ENCODE assay signal across 20 cellular contexts in the genomic region with DNA sequence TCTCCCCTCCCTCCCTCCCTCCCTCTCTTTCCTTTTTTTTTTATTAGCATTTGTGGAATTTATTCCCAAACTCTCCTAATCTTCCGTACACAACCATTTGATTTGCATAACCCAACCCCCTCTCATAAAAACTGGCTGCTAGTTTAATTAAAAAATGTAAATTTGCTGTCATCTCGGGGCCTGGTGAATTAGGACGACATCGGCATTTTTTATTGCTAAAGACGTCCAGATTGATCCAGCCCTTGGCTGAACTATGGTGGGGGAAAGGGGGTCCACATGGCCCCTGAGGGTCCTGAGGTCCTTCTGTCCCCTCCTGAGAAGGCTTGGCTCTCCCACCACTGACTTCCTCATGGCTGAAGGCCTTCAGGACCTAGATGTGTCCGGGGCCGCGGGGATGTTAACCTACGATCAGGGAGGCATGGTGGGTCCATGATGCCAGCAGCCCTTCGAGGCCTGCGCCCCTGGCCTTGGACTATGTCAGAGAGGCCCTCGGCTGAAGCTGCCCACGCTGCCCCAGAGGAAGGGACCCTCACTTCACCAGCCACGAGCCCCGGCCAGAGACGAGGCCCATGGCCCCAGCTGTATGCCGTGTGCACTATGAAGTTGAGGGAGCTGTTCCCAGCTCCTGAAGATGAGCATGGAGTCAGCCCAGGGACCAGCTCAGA.
A peak's percentile ranks its signal among the peaks of the same experiment; 100 is the strongest.
DNase-seq lines count a peak whose midpoint lies in the region; FAIRE-seq and TF ChIP-seq lines count a peak whose summit lies in the region.
"Had no signal": no experiment of that assay in that cellular context is flagged by ENCODE, and none has a peak within 500 bp of the region (broad histone marks: within the 10 kb centered on the region; RNA-seq: fewer than 3 reads in every experiment).

No MANE protein-coding gene starts in this region.

- no peak for TF ChIP-seq CTCF in 22Rv1 (IDR thresholded peaks at IDR 0.05)
- no peak for TF ChIP-seq CTCF in Loucy (conservative IDR thresholded peaks at IDR 0.05; ENCODE audit: low read length)
- TF ChIP-seq CTCF in kidney (IDR thresholded peaks at IDR 0.05; ENCODE audit: borderline replicate concordance, extremely low read depth, insufficient read depth) = no peak
- no peak for TF ChIP-seq CTCF in tibial nerve (IDR thresholded peaks at IDR 0.05)

- H3K27ac ChIP-seq in 22Rv1 = 0 out of 2 replicates have a peak overlapping the region, but pooled peaks have one; percentile 17
- H3K27ac ChIP-seq in kidney (ENCODE audit: low read depth in 2 of 2, low read length in 2 of 2) = peak overlapping the region; percentile 72 to 88
- H3K27ac ChIP-seq in small intestine (ENCODE audit: low read depth in 1 of 2, low read length in 1 of 2) = peak overlapping the region; percentile 67 to 91
- H3K27ac ChIP-seq in tibial nerve = no peak overlapping the region
- H3K27ac ChIP-seq: adrenal gland had no signal

- H3K9me2 ChIP-seq in Loucy (replicated peaks; ENCODE audit: low read depth, low read length) = no peaks in the 10 kb centered on the region

- H3K27me3 ChIP-seq in Loucy (ENCODE audit: insufficient read depth, low read length, poor library complexity, severe bottlenecking) (no peaks in the 10 kb centered on the region), small intestine (ENCODE audit: control insufficient read depth in 2 of 2, insufficient read depth in 2 of 2, low read length in 2 of 2) (no peaks in the 10 kb centered on the region), tibial nerve (no peaks in the 10 kb centered on the region)
- H3K27me3 ChIP-seq: adrenal gland had no signal

- intact Hi-C loops in kidney (cut with DNase I) = no loop called here
- intact Hi-C loops in posterior vena cava (cut with DNase I) = loop anchor here in 1 of 2 donors (10.0 kb wide), 1 partner anchor 176 kb away; no protein-coding TSS in a partner anchor

- H3K9me3 ChIP-seq in Loucy (ENCODE audit: insufficient read depth, low read depth, low read length) (no peaks in the 10 kb centered on the region), kidney (ENCODE audit: control insufficient read depth in 1 of 2, low read length in 2 of 2) (no peaks in the 10 kb centered on the region), small intestine (ENCODE audit: control insufficient read depth, low read depth) (no peaks in the 10 kb centered on the region), tibial nerve (no peaks in the 10 kb centered on the region)
- H3K9me3 ChIP-seq: adrenal gland had no signal

- H3F3A ChIP-seq in Loucy (ENCODE audit: low read depth) = no peaks in the 10 kb centered on the region

- H3K4me3 ChIP-seq in Loucy (ENCODE audit: low read length, poor library complexity, severe bottlenecking) (no peak overlapping the region), kidney (ENCODE audit: low read length in 2 of 2) (no peak overlapping the region), small intestine (ENCODE audit: low read depth in 1 of 2, low read length in 2 of 2) (no peak overlapping the region), tibial nerve (no peak overlapping the region)
- H3K4me3 ChIP-seq: adrenal gland had no signal

- 89 to 92% (median 90%) methylated on average over 17 of the region's 17 CpGs for WGBS in small intestine, 3 donors
- 90% methylated on average over 13 to 14 of the region's 17 CpGs for WGBS in tibial nerve, 2 donors

- FAIRE-seq in kidney (lab: Jason Lieb, UNC) (no peak), small intestine (lab: Jason Lieb, UNC) (no peak)
- FAIRE-seq: frontal cortex, islet of Langerhans, urothelium cell line had no signal

- TF ChIP-seq EP300 in tibial nerve (IDR thresholded peaks at IDR 0.05) = no peak

- H3K79me2 ChIP-seq in Loucy (ENCODE audit: insufficient read depth, low read length) = peaks cover 71% of the 10 kb centered on the region

- H3K4me2 ChIP-seq in Loucy (ENCODE audit: low read depth, low read length, poor library complexity, severe bottlenecking) = peak overlapping the region; percentile 51

- H3K4me1 ChIP-seq in Loucy (ENCODE audit: insufficient read depth, low read length, poor library complexity, severe bottlenecking) (peaks cover 60% of the 10 kb centered on the region), kidney (ENCODE audit: control insufficient read depth in 1 of 2, insufficient read depth in 1 of 2, low read depth in 1 of 2, low read length in 2 of 2) (peaks cover 17 to 68% of the 10 kb centered on the region in 2 donors), small intestine (ENCODE audit: control insufficient read depth in 2 of 2, insufficient read depth in 1 of 2, low read depth in 1 of 2, low read length in 1 of 2) (peaks cover 8 to 31% of the 10 kb centered on the region in 2 donors), tibial nerve (peaks cover 0 to 47% (median 20%) of the 10 kb centered on the region in 4 donors)

- peak overlapping the region; percentile 38 for H3K9ac ChIP-seq in Loucy (ENCODE audit: low read depth, low read length, poor library complexity, severe bottlenecking)
- peak overlapping the region; percentile 39 to 56 for H3K9ac ChIP-seq in kidney (ENCODE audit: low read length in 2 of 2)

- H2AFZ ChIP-seq in Loucy (ENCODE audit: low read length) = no peak overlapping the region

- TF ChIP-seq POLR2A in tibial nerve (IDR thresholded peaks at IDR 0.05) = no peak

- DNase-seq in kidney (no peak), small intestine (no peak), tibial nerve (ENCODE audit: low spot score in 2 of 2) (no peak), posterior vena cava (ENCODE audit: low spot score) (no peak), NOMO-1 treated with dmso at 0.1 percent for 144 hours (lab: John Stamatoyannopoulos, UW; ENCODE audit: unreplicated experiment) (no peak), COR-L47 (lab: John Stamatoyannopoulos, UW) (no peak)
- DNase-seq: activated T-cell treated with anti-CD3 and anti-CD28 coated beads, Interleukin-2, amount 50 U/mL, for 1 hour; adrenal gland; H7; Kasumi-1; NCI-H187 treated with DMSO at 0.1 percent for 48 hours; NCI-H526 treated with DMSO at 0.1 percent for 48 hours; nucleus accumbens; stimulated activated naive CD8-positive, alpha-beta T cell treated with anti-CD3 and anti-CD28 coated beads, Interleukin-15, amount 100 ng/mL, for 72 hours; T-helper 17 cell had no signal

- H3K36me3 ChIP-seq in Loucy (ENCODE audit: insufficient read depth, low read length) (no peaks in the 10 kb centered on the region), kidney (ENCODE audit: control insufficient read depth in 1 of 2, insufficient read depth in 2 of 2, low read length in 2 of 2) (no peaks in the 10 kb centered on the region), small intestine (ENCODE audit: control insufficient read depth in 2 of 2, insufficient read depth in 2 of 2, low read length in 2 of 2) (no peaks in the 10 kb centered on the region), tibial nerve (no peaks in the 10 kb centered on the region)
- H3K36me3 ChIP-seq: adrenal gland had no signal

- peaks cover 9% of the 10 kb centered on the region for H4K20me1 ChIP-seq in Loucy (ENCODE audit: insufficient read depth, low read length, poor library complexity, severe bottlenecking)

Comparison
In these comparisons a context has a peak if more than half of its experiments do, and no peak if none do; other contexts are left out.
1. H3K27ac ChIP-seq: peak in 22Rv1 (single experiment), kidney (2 of 2) and small intestine (2 of 2); none in tibial nerve (0 of 4).